ENCODE assay signal across 18 cellular contexts in genomic region chr1:203403586-203403985, GRCh38. TPM values are rescaled to one million over a fixed set of nuclear protein-coding genes. Genes with fewer than 3 reads are reported as not detected.
A peak's percentile ranks its signal among the peaks of the same experiment; 100 is the strongest.
DNase-seq lines count a peak whose midpoint lies in the region; TF ChIP-seq lines count a peak whose summit lies in the region.
"Had no signal": no experiment of that assay in that cellular context is flagged by ENCODE, and none has a peak within 500 bp of the region (broad histone marks: within the 10 kb centered on the region; RNA-seq: fewer than 3 reads in every experiment).

No MANE protein-coding gene starts in this region.

- H3K36me3 ChIP-seq in mesodermal cell (ENCODE audit: control insufficient read depth, insufficient read depth, low read length): no peaks in the 10 kb centered on the region
- no peaks in the 10 kb centered on the region for H3K36me3 ChIP-seq in subcutaneous abdominal adipose tissue (ENCODE audit: control insufficient read depth in 5 of 5, insufficient read depth in 5 of 5, low read length in 5 of 5)
- H3K36me3 ChIP-seq: neutrophil had no signal

- no peak overlapping the region for H3K9ac ChIP-seq in subcutaneous abdominal adipose tissue (ENCODE audit: low read length in 5 of 5)

- no peak overlapping the region for H3K4me3 Mint-ChIP-seq in CD14-positive monocyte
- H3K4me3 Mint-ChIP-seq: activated T-helper 17 cell treated with anti-CD3 and anti-CD28 coated beads, Interleukin-2, amount 50 U/mL, for 72 hours; immature natural killer cell; T-helper 1 cell treated with Interleukin-12 subunit alpha and Interleukin-12 subunit beta and Interleukin-4 antibody, amounts not matched to agents 30 μg/mL and 1 μg/mL, for 36 hours had no signal

- H3K9me3 ChIP-seq in mesodermal cell (ENCODE audit: control insufficient read depth, low read length) (no peaks in the 10 kb centered on the region), subcutaneous abdominal adipose tissue (ENCODE audit: control insufficient read depth in 5 of 5, low read length in 5 of 5) (no peaks in the 10 kb centered on the region)
- H3K9me3 ChIP-seq: neutrophil had no signal

- in situ Hi-C loops in KBM-7 (cut with MboI; ENCODE audit: low pct_unique_long_range_greater_than_20kb, low sequenced_read_pairs): no loop called here

- H3K4me3 ChIP-seq in mesodermal cell (ENCODE audit: extremely low read depth, insufficient read depth, low read length, poor library complexity, severe bottlenecking) (no peak overlapping the region), subcutaneous abdominal adipose tissue (ENCODE audit: low read depth in 1 of 5, low read length in 5 of 5) (no peak overlapping the region)

- intact Hi-C loops in CD14-positive monocyte (cut with micrococcal nuclease) (loop anchor here in 1 of 2 donors (10.0 kb wide), 1 partner anchor 129 kb away; no protein-coding TSS in a partner anchor), posterior cingulate gyrus (cut with DNase I) (no loop called here)

- DNase-seq in CD14-positive monocyte (ENCODE audit: low spot score): no peak
- no peak for DNase-seq in caudate nucleus (lab: John Stamatoyannopoulos, UW)
- no peak for DNase-seq in RPMI8226
- no peak for DNase-seq in KBM-7
- DNase-seq in NCI-H187 (lab: John Stamatoyannopoulos, UW): no peak
- no peak for DNase-seq in posterior cingulate gyrus
- DNase-seq: activated CD4-positive, CD25-positive, alpha-beta regulatory T cell; Caco-2; GDM1; immature natural killer cell; KG1; NCI-H1105; NCI-H226 had no signal

- WGBS in mesodermal cell (ENCODE audit: insufficient coverage in 2 of 2), 2 experiments: 67 to 91% methylated on average over 4 to 5 of the region's 5 CpGs

- H3K27ac ChIP-seq in caudate nucleus (ENCODE audit: low read depth, low read length): peak overlapping the region; percentile 61
- H3K27ac ChIP-seq in mesodermal cell (ENCODE audit: low read depth, low read length, severe bottlenecking): peak overlapping the region; percentile 93
- H3K27ac ChIP-seq in subcutaneous abdominal adipose tissue (ENCODE audit: low read depth, low read length): peak overlapping the region; percentile 61
- H3K27ac ChIP-seq: neutrophil had no signal

- H3K9me3 Mint-ChIP-seq in CD14-positive monocyte: peaks cover 0 to 2% (median 0%) of the 10 kb centered on the region in 7 donors
- H3K9me3 Mint-ChIP-seq: activated T-helper 17 cell treated with anti-CD3 and anti-CD28 coated beads, Interleukin-2, amount 50 U/mL, for 72 hours; immature natural killer cell; T-helper 1 cell treated with Interleukin-12 subunit alpha and Interleukin-12 subunit beta and Interleukin-4 antibody, amounts not matched to agents 30 μg/mL and 1 μg/mL, for 36 hours had no signal

- H3K27me3 ChIP-seq in subcutaneous abdominal adipose tissue (ENCODE audit: control insufficient read depth in 5 of 5, insufficient read depth in 4 of 5, low read length in 5 of 5): no peaks in the 10 kb centered on the region

- peaks cover 38% of the 10 kb centered on the region for H3K4me1 ChIP-seq in mesodermal cell (ENCODE audit: control insufficient read depth, insufficient read depth, low read length, poor library complexity, severe bottlenecking)
- H3K4me1 ChIP-seq in subcutaneous abdominal adipose tissue (ENCODE audit: control insufficient read depth in 5 of 5, insufficient read depth in 5 of 5, low read length in 5 of 5): peaks cover 3 to 38% (median 35%) of the 10 kb centered on the region in 5 donors
- H3K4me1 ChIP-seq: Caco-2 had no signal

- TF ChIP-seq CTCF in CD14-positive monocyte (IDR thresholded peaks at IDR 0.05): no peak

- H3K4me1 Mint-ChIP-seq in CD14-positive monocyte: peaks cover 43% of the 10 kb centered on the region
- H3K4me1 Mint-ChIP-seq: activated T-helper 17 cell treated with anti-CD3 and anti-CD28 coated beads, Interleukin-2, amount 50 U/mL, for 72 hours; immature natural killer cell had no signal

- peaks cover 0 to 3% (median 2%) of the 10 kb centered on the region in 3 donors for H3K27me3 Mint-ChIP-seq in CD14-positive monocyte (ENCODE audit: low read depth in 3 of 3)

- H3K27ac Mint-ChIP-seq in CD14-positive monocyte: peak overlapping the region; percentile 89 to 95 (median 94)
- H3K27ac Mint-ChIP-seq: activated T-helper 17 cell treated with anti-CD3 and anti-CD28 coated beads, Interleukin-2, amount 50 U/mL, for 72 hours; immature natural killer cell; T-helper 1 cell treated with Interleukin-12 subunit alpha and Interleukin-12 subunit beta and Interleukin-4 antibody, amounts not matched to agents 30 μg/mL and 1 μg/mL, for 36 hours had no signal

- H3K36me3 Mint-ChIP-seq in CD14-positive monocyte: peaks cover 0 to 2% of the 10 kb centered on the region in 2 donors
- H3K36me3 Mint-ChIP-seq: immature natural killer cell had no signal

RNA-seq across cellular contexts. Expression of gene FMOD, which starts 52.7 kb away (rescaled TPM):
- polyA plus RNA-seq in CD14-positive monocyte: not detected
- 16.6 TPM for polyA plus RNA-seq in mesodermal cell (2013, experiment 1 of 2)
- polyA plus RNA-seq in mesodermal cell (2013, experiment 2 of 2): 18.2 TPM
- polyA plus RNA-seq: immature natural killer cell had no signal
